In genomic region chr22:46941958-46942815, GRCh38 we compare ENCODE assay signal across 10 cellular contexts.
DNase-seq lines count a peak whose midpoint lies in the region; ATAC-seq and TF ChIP-seq lines count a peak whose summit lies in the region.
"Had no signal": no experiment of that assay in that cellular context is flagged by ENCODE, and none has a peak within 500 bp of the region (broad histone marks: within the 10 kb centered on the region; RNA-seq: fewer than 3 reads in every experiment).

No MANE protein-coding gene starts in this region.

- 81 to 82% methylated on average over 10 to 21 of the region's 21 CpGs for WGBS in esophagus squamous epithelium, 2 donors
- WGBS in mesenchymal stem cell = 78% methylated on average over 20 of the region's 21 CpGs
- WGBS in upper lobe of left lung, 2 donors = 62 to 63% methylated on average over 21 of the region's 21 CpGs

- peaks cover 18% of the 10 kb centered on the region for H3K79me1 ChIP-seq in mesenchymal stem cell (replicated peaks; ENCODE audit: low read length, poor library complexity, severe bottlenecking)

- TF ChIP-seq POLR2A in esophagus squamous epithelium (IDR thresholded peaks at IDR 0.05) (no peak), upper lobe of left lung (IDR thresholded peaks at IDR 0.05) (no peak)

- no peak overlapping the region for H3K27ac Mint-ChIP-seq in activated naive CD4-positive, alpha-beta T cell treated with anti-CD3 and anti-CD28 coated beads, Interleukin-2, amount 50 U/mL, for 24 hours
- no peak overlapping the region for H3K27ac Mint-ChIP-seq in T-helper 2 cell treated with Interferon-gamma antibody and Interleukin-4, amounts not matched to agents 5 μg/mL and 100 μg/mL, for 36 hours

- peak in 1 of 2 donors; percentile 73 for ATAC-seq in upper lobe of left lung (ENCODE audit: low FRiP score in 2 of 2)
- ATAC-seq: HCT116 had no signal

- H3K27ac ChIP-seq in esophagus squamous epithelium (peak overlapping the region in 3 of 4 donors; percentile 43 to 84 (median 69)), mesenchymal stem cell (ENCODE audit: low read length, poor library complexity, severe bottlenecking) (no peak overlapping the region), upper lobe of left lung (peak overlapping the region; percentile 76 to 84 (median 83))

- H3K27me3 ChIP-seq in esophagus squamous epithelium = no peaks in the 10 kb centered on the region
- no peaks in the 10 kb centered on the region for H3K27me3 ChIP-seq in mesenchymal stem cell (ENCODE audit: control insufficient read depth in 1 of 2, insufficient read depth in 1 of 2, low read length in 2 of 2)
- H3K27me3 ChIP-seq in upper lobe of left lung = no peaks in the 10 kb centered on the region

- H3K4me3 Mint-ChIP-seq in activated naive CD4-positive, alpha-beta T cell treated with anti-CD3 and anti-CD28 coated beads, Interleukin-2, amount 50 U/mL, for 24 hours = peak overlapping the region; percentile 4
- H3K4me3 Mint-ChIP-seq in T-helper 2 cell treated with Interferon-gamma antibody and Interleukin-4, amounts not matched to agents 5 μg/mL and 100 μg/mL, for 36 hours = no peak overlapping the region

- no peak overlapping the region for H2AK5ac ChIP-seq in mesenchymal stem cell (ENCODE audit: low read length, severe bottlenecking)

- no peak overlapping the region for H3K14ac ChIP-seq in mesenchymal stem cell (ENCODE audit: low read length in 2 of 2)

- no peak overlapping the region for H3K18ac ChIP-seq in mesenchymal stem cell (ENCODE audit: low read depth in 1 of 2, low read length in 2 of 2)

- TF ChIP-seq CTCF in esophagus squamous epithelium (IDR thresholded peaks at IDR 0.05) (no peak), upper lobe of left lung (IDR thresholded peaks at IDR 0.05) (no peak)

- H3K4me1 Mint-ChIP-seq in activated naive CD4-positive, alpha-beta T cell treated with anti-CD3 and anti-CD28 coated beads, Interleukin-2, amount 50 U/mL, for 24 hours = peaks cover 5% of the 10 kb centered on the region
- H3K4me1 Mint-ChIP-seq in T-helper 2 cell treated with Interferon-gamma antibody and Interleukin-4, amounts not matched to agents 5 μg/mL and 100 μg/mL, for 36 hours (ENCODE audit: low read depth) = no peaks in the 10 kb centered on the region

- H3K9ac ChIP-seq in mesenchymal stem cell (ENCODE audit: low read length) = peak overlapping the region; percentile 82

- H3K9me3 ChIP-seq in esophagus squamous epithelium (no peaks in the 10 kb centered on the region), mesenchymal stem cell (ENCODE audit: control insufficient read depth, low read length) (no peaks in the 10 kb centered on the region), upper lobe of left lung (no peaks in the 10 kb centered on the region)

- no peak overlapping the region for H4K91ac ChIP-seq in mesenchymal stem cell (ENCODE audit: low read length)

- H2BK15ac ChIP-seq in mesenchymal stem cell (ENCODE audit: low read depth, poor library complexity, severe bottlenecking) = no peak overlapping the region

- intact Hi-C loops in esophagus squamous epithelium (cut with DNase I) = no loop called here

- DNase-seq in activated naive CD4-positive, alpha-beta T cell (lab: John Stamatoyannopoulos, UW) = no peak
- DNase-seq in esophagus squamous epithelium (lab: John Stamatoyannopoulos, UW) (no peak), mesenchymal stem cell (no peak), upper lobe of left lung (peak in 1 of 2 donors; percentile 38), iPS-NIHi7 (ENCODE audit: extremely low spot score) (no peak), H4 (ENCODE audit: low spot score) (no peak)
- DNase-seq in T-helper 2 cell treated with Interferon-gamma antibody and Interleukin-4, amounts not matched to agents 5 μg/mL and 100 μg/mL, for 36 hours (ENCODE audit: low spot score) = no peak
- DNase-seq: T1000 had no signal

- no peak overlapping the region for H3K4ac ChIP-seq in mesenchymal stem cell (ENCODE audit: low read depth in 1 of 2, low read length in 2 of 2)

- TF ChIP-seq EP300 in upper lobe of left lung (IDR thresholded peaks at IDR 0.05) = no peak

- H3K4me3 ChIP-seq in esophagus squamous epithelium (peak overlapping the region in 1 of 4 donors; percentile 29), mesenchymal stem cell (ENCODE audit: insufficient read depth in 1 of 2, low read depth in 1 of 2, low read length in 2 of 2) (peak overlapping the region in 1 of 2 experiments; percentile 65), upper lobe of left lung (peak overlapping the region in 3 of 4 donors; percentile 5 to 19 (median 13))

- no peak overlapping the region for H3K4me2 ChIP-seq in mesenchymal stem cell (ENCODE audit: low read length, poor library complexity, severe bottlenecking)

- H3K36me3 Mint-ChIP-seq in activated naive CD4-positive, alpha-beta T cell treated with anti-CD3 and anti-CD28 coated beads, Interleukin-2, amount 50 U/mL, for 24 hours = peaks cover 7% of the 10 kb centered on the region
- peaks cover 6% of the 10 kb centered on the region for H3K36me3 Mint-ChIP-seq in T-helper 2 cell treated with Interferon-gamma antibody and Interleukin-4, amounts not matched to agents 5 μg/mL and 100 μg/mL, for 36 hours (ENCODE audit: low read depth)

- H2AFZ ChIP-seq in mesenchymal stem cell (ENCODE audit: low read depth, low read length) = no peak overlapping the region

- H2BK120ac ChIP-seq in mesenchymal stem cell (ENCODE audit: low read depth, low read length) = no peak overlapping the region

- H4K8ac ChIP-seq in mesenchymal stem cell (ENCODE audit: low read length) = no peak overlapping the region

- H3K4me1 ChIP-seq in esophagus squamous epithelium (no peaks in the 10 kb centered on the region), mesenchymal stem cell (ENCODE audit: control insufficient read depth, insufficient read depth, low read depth, low read length) (peaks cover 4% of the 10 kb centered on the region), upper lobe of left lung (peaks cover 0 to 12% (median 2%) of the 10 kb centered on the region in 4 donors)

- H2BK12ac ChIP-seq in mesenchymal stem cell (ENCODE audit: low read length in 2 of 2) = no peak overlapping the region

- H3K23ac ChIP-seq in mesenchymal stem cell (ENCODE audit: low read length in 2 of 2) = no peak overlapping the region

- no peaks in the 10 kb centered on the region for H3K27me3 Mint-ChIP-seq in activated naive CD4-positive, alpha-beta T cell treated with anti-CD3 and anti-CD28 coated beads, Interleukin-2, amount 50 U/mL, for 24 hours
- H3K27me3 Mint-ChIP-seq in T-helper 2 cell treated with Interferon-gamma antibody and Interleukin-4, amounts not matched to agents 5 μg/mL and 100 μg/mL, for 36 hours (ENCODE audit: low read depth) = no peaks in the 10 kb centered on the region

- H3K9me3 Mint-ChIP-seq in activated naive CD4-positive, alpha-beta T cell treated with anti-CD3 and anti-CD28 coated beads, Interleukin-2, amount 50 U/mL, for 24 hours = no peaks in the 10 kb centered on the region
- no peaks in the 10 kb centered on the region for H3K9me3 Mint-ChIP-seq in T-helper 2 cell treated with Interferon-gamma antibody and Interleukin-4, amounts not matched to agents 5 μg/mL and 100 μg/mL, for 36 hours

- H3K36me3 ChIP-seq in esophagus squamous epithelium (peaks cover 0 to 26% (median 0%) of the 10 kb centered on the region in 3 donors), mesenchymal stem cell (ENCODE audit: control insufficient read depth in 1 of 2, insufficient read depth in 2 of 2, low read depth in 1 of 2, low read length in 2 of 2) (peaks cover 16 to 17% of the 10 kb centered on the region in 2 experiments), upper lobe of left lung (no peaks in the 10 kb centered on the region)

- no peak overlapping the region for H2BK5ac ChIP-seq in mesenchymal stem cell (ENCODE audit: low read depth, low read length, poor library complexity, severe bottlenecking)
